1 cellular context compared by ENCODE assay signal in the genomic region with DNA sequence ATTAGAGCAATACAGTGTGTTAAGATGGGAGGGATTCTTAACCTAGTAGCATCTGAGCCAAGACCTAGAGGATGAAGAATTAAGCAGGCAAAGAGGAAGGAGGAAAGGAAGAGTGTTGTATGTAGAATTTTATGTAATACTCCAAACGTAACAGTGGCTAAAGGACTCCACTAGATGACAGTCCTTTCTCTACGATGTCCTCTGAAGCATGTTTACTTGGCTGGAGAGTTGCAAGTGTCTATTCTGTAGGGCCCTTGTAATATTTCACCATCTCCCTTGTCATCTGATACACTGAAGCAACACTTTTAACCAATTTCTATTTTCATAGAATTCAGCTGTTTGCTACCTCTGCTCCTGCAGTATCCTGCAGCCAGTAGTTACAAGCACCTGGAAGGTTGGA.
TF ChIP-seq lines count a peak whose summit lies in the region.

No MANE protein-coding gene starts in this region.

TF ChIP-seq in GM12878, 131 proteins besides CTCF, POLR2A, EP300 and RAD21:
- no peak for TF ChIP-seq EZH2 (IDR thresholded peaks at IDR 0.05; ENCODE audit: borderline replicate concordance, control insufficient read depth, low read depth, low read length)
- no peak for TF ChIP-seq POLR2AphosphoS2 (IDR thresholded peaks at IDR 0.05; ENCODE audit: low read depth, low read length)
- TF ChIP-seq SRF (IDR thresholded peaks at IDR 0.05; ENCODE audit: low read depth in 2 of 2, low read length in 2 of 2), result no peak
- TF ChIP-seq, protein P1, sequence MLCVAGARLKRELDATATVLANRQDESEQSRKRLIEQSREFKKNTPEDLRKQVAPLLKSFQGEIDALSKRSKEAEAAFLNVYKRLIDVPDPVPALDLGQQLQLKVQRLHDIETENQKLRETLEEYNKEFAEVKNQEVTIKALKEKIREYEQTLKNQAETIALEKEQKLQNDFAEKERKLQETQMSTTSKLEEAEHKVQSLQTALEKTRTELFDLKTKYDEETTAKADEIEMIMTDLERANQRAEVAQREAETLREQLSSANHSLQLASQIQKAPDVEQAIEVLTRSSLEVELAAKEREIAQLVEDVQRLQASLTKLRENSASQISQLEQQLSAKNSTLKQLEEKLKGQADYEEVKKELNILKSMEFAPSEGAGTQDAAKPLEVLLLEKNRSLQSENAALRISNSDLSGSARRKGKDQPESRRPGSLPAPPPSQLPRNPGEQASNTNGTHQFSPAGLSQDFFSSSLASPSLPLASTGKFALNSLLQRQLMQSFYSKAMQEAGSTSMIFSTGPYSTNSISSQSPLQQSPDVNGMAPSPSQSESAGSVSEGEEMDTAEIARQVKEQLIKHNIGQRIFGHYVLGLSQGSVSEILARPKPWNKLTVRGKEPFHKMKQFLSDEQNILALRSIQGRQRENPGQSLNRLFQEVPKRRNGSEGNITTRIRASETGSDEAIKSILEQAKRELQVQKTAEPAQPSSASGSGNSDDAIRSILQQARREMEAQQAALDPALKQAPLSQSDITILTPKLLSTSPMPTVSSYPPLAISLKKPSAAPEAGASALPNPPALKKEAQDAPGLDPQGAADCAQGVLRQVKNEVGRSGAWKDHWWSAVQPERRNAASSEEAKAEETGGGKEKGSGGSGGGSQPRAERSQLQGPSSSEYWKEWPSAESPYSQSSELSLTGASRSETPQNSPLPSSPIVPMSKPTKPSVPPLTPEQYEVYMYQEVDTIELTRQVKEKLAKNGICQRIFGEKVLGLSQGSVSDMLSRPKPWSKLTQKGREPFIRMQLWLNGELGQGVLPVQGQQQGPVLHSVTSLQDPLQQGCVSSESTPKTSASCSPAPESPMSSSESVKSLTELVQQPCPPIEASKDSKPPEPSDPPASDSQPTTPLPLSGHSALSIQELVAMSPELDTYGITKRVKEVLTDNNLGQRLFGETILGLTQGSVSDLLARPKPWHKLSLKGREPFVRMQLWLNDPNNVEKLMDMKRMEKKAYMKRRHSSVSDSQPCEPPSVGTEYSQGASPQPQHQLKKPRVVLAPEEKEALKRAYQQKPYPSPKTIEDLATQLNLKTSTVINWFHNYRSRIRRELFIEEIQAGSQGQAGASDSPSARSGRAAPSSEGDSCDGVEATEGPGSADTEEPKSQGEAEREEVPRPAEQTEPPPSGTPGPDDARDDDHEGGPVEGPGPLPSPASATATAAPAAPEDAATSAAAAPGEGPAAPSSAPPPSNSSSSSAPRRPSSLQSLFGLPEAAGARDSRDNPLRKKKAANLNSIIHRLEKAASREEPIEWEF (IDR thresholded peaks at IDR 0.05; ENCODE audit: insufficient replicate concordance, low read depth, low read length), result no peak
- TF ChIP-seq, protein P2, sequence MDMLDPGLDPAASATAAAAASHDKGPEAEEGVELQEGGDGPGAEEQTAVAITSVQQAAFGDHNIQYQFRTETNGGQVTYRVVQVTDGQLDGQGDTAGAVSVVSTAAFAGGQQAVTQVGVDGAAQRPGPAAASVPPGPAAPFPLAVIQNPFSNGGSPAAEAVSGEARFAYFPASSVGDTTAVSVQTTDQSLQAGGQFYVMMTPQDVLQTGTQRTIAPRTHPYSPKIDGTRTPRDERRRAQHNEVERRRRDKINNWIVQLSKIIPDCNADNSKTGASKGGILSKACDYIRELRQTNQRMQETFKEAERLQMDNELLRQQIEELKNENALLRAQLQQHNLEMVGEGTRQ (IDR thresholded peaks at IDR 0.05; ENCODE audit: borderline replicate concordance, low read depth, low read length), result no peak
- TF ChIP-seq ZNF622 (IDR thresholded peaks at IDR 0.05), result no peak
- TF ChIP-seq, protein P3, sequence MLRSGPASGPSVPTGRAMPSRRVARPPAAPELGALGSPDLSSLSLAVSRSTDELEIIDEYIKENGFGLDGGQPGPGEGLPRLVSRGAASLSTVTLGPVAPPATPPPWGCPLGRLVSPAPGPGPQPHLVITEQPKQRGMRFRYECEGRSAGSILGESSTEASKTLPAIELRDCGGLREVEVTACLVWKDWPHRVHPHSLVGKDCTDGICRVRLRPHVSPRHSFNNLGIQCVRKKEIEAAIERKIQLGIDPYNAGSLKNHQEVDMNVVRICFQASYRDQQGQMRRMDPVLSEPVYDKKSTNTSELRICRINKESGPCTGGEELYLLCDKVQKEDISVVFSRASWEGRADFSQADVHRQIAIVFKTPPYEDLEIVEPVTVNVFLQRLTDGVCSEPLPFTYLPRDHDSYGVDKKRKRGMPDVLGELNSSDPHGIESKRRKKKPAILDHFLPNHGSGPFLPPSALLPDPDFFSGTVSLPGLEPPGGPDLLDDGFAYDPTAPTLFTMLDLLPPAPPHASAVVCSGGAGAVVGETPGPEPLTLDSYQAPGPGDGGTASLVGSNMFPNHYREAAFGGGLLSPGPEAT (IDR thresholded peaks at IDR 0.05; ENCODE audit: low read depth), result no peak
- TF ChIP-seq ZNF274 (IDR thresholded peaks at IDR 0.05; ENCODE audit: insufficient read depth, insufficient read length), result no peak
- TF ChIP-seq, protein P4, sequence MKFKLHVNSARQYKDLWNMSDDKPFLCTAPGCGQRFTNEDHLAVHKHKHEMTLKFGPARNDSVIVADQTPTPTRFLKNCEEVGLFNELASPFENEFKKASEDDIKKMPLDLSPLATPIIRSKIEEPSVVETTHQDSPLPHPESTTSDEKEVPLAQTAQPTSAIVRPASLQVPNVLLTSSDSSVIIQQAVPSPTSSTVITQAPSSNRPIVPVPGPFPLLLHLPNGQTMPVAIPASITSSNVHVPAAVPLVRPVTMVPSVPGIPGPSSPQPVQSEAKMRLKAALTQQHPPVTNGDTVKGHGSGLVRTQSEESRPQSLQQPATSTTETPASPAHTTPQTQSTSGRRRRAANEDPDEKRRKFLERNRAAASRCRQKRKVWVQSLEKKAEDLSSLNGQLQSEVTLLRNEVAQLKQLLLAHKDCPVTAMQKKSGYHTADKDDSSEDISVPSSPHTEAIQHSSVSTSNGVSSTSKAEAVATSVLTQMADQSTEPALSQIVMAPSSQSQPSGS (IDR thresholded peaks at IDR 0.05; ENCODE audit: low read length), result no peak
- TF ChIP-seq IKZF1 (conservative IDR thresholded peaks at IDR 0.05), result no peak
- TF ChIP-seq NBN (IDR thresholded peaks at IDR 0.05), result no peak
- TF ChIP-seq NR2C2 (IDR thresholded peaks at IDR 0.05; ENCODE audit: borderline replicate concordance, control insufficient read depth, insufficient read length, low read depth), result no peak
- TF ChIP-seq, protein P5, sequence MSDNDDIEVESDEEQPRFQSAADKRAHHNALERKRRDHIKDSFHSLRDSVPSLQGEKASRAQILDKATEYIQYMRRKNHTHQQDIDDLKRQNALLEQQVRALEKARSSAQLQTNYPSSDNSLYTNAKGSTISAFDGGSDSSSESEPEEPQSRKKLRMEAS (IDR thresholded peaks at IDR 0.05; ENCODE audit: low read depth, low read length), result no peak
- TF ChIP-seq, protein P6, sequence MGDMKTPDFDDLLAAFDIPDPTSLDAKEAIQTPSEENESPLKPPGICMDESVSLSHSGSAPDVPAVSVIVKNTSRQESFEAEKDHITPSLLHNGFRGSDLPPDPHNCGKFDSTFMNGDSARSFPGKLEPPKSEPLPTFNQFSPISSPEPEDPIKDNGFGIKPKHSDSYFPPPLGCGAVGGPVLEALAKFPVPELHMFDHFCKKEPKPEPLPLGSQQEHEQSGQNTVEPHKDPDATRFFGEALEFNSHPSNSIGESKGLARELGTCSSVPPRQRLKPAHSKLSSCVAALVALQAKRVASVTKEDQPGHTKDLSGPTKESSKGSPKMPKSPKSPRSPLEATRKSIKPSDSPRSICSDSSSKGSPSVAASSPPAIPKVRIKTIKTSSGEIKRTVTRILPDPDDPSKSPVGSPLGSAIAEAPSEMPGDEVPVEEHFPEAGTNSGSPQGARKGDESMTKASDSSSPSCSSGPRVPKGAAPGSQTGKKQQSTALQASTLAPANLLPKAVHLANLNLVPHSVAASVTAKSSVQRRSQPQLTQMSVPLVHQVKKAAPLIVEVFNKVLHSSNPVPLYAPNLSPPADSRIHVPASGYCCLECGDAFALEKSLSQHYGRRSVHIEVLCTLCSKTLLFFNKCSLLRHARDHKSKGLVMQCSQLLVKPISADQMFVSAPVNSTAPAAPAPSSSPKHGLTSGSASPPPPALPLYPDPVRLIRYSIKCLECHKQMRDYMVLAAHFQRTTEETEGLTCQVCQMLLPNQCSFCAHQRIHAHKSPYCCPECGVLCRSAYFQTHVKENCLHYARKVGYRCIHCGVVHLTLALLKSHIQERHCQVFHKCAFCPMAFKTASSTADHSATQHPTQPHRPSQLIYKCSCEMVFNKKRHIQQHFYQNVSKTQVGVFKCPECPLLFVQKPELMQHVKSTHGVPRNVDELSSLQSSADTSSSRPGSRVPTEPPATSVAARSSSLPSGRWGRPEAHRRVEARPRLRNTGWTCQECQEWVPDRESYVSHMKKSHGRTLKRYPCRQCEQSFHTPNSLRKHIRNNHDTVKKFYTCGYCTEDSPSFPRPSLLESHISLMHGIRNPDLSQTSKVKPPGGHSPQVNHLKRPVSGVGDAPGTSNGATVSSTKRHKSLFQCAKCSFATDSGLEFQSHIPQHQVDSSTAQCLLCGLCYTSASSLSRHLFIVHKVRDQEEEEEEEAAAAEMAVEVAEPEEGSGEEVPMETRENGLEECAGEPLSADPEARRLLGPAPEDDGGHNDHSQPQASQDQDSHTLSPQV (IDR thresholded peaks at IDR 0.05), result no peak
- no peak for TF ChIP-seq ZNF384 (IDR thresholded peaks at IDR 0.05; ENCODE audit: borderline replicate concordance, low read depth, low read length)
- TF ChIP-seq SMC3 (IDR thresholded peaks at IDR 0.05; ENCODE audit: borderline replicate concordance, low read length), result no peak
